23 cellular contexts compared by ENCODE assay signal in the genomic region with DNA sequence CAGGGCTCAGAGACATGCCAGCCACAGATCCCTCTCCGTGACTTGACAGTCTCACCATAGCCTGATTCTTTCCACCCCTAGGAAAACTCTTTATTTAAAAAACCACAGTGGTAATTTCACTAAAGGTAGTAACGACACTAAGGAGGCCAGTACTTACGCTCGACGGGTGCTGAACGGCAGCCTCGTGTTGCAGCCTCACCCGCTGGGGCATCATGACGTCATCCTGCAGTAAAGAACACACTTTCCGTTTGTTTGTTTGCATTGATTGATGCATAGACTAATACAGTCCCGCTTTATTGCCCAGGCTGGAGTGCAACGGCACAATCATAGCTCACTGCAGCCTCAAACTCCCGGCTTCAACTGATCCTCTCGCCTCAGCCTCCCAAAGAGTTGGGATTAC.
"Had no signal": no experiment of that assay in that cellular context is flagged by ENCODE, and none has a peak within 500 bp of the region (broad histone marks: within the 10 kb centered on the region; RNA-seq: fewer than 3 reads in every experiment).

No MANE protein-coding gene starts in this region.

- H3K9me3 Mint-ChIP-seq: activated CD4-positive, alpha-beta T cell treated with anti-CD3 and anti-CD28 coated beads, Interleukin-2, amount 10 ng/mL, durations not matched to agents 24 days and 14 days; natural killer cell had no signal

- H3K36me3 Mint-ChIP-seq: natural killer cell had no signal

- H3K4me2 ChIP-seq: smooth muscle cell had no signal

- H3K4me3 ChIP-seq: right atrium auricular region, smooth muscle cell, transverse colon had no signal

- H3K27ac Mint-ChIP-seq: activated CD4-positive, alpha-beta T cell treated with anti-CD3 and anti-CD28 coated beads, Interleukin-2, amount 10 ng/mL, durations not matched to agents 24 days and 14 days; activated CD8-positive, alpha-beta T cell treated with anti-CD3 and anti-CD28 coated beads, Interleukin-2, amount 10 ng/mL, durations not matched to agents 7 days and 5 days; activated naive CD8-positive, alpha-beta T cell; natural killer cell; progenitor cell of endocrine pancreas had no signal

- H3K4me1 Mint-ChIP-seq: natural killer cell had no signal

- H3K36me3 ChIP-seq: right atrium auricular region, transverse colon had no signal

- H3K27ac ChIP-seq: right atrium auricular region, transverse colon had no signal

- H3K4me3 Mint-ChIP-seq: activated CD4-positive, alpha-beta T cell treated with anti-CD3 and anti-CD28 coated beads, Interleukin-2, amount 10 ng/mL, durations not matched to agents 24 days and 14 days; activated CD8-positive, alpha-beta T cell treated with anti-CD3 and anti-CD28 coated beads, Interleukin-2, amount 10 ng/mL, durations not matched to agents 7 days and 5 days; activated naive CD8-positive, alpha-beta T cell; natural killer cell had no signal

- H3K27me3 Mint-ChIP-seq: activated CD4-positive, alpha-beta T cell treated with anti-CD3 and anti-CD28 coated beads, Interleukin-2, amount 10 ng/mL, durations not matched to agents 24 days and 14 days; activated naive CD8-positive, alpha-beta T cell; progenitor cell of endocrine pancreas had no signal

- H3K4me1 ChIP-seq: right atrium auricular region, transverse colon had no signal

- H3K27me3 ChIP-seq: right atrium auricular region, transverse colon had no signal

- ATAC-seq: activated CD8-positive, alpha-beta T cell treated with anti-CD3 and anti-CD28 coated beads, Interleukin-2, amount 10 ng/mL, durations not matched to agents 7 days and 5 days; natural killer cell; stimulated activated naive CD8-positive, alpha-beta T cell treated with anti-CD3 and anti-CD28 coated beads, Interleukin-15, Interleukin-2, amounts not matched to agents 100 U/mL and 50 U/mL, for 24 hours had no signal

- H3K9me3 ChIP-seq: right atrium auricular region, transverse colon had no signal

- DNase-seq: activated CD4-positive, alpha-beta T cell treated with anti-CD3 and anti-CD28 coated beads, Interleukin-2, amount 10 ng/mL, durations not matched to agents 24 days and 14 days; activated CD4-positive, CD25-positive, alpha-beta regulatory T cell; activated CD8-positive, alpha-beta memory T cell treated with anti-CD3 and anti-CD28 coated beads, Interleukin-2, amount 50 U/mL, for 4 hours; activated CD8-positive, alpha-beta T cell treated with anti-CD3 and anti-CD28 coated beads, Interleukin-2, amount 10 ng/mL, durations not matched to agents 7 days and 5 days; activated effector memory CD4-positive, alpha-beta T cell treated with anti-CD3 and anti-CD28 coated beads, Interleukin-2, amount 50 U/mL, for 16 hours; activated T-cell treated with anti-CD3 and anti-CD28 coated beads, Interleukin-2, amount 50 U/mL, for 48 hours; amniotic stem cell; caudate nucleus; foreskin fibroblast; glutamatergic neuron; hypothalamus; kidney glomerular epithelial cell; mesenchymal stem cell; natural killer cell; occipital lobe; stimulated activated CD4-positive, alpha-beta T cell treated with anti-CD3 and anti-CD28 coated beads, Interleukin-4, amount 100 ng/mL, for 4 hours; stimulated activated CD8-positive, alpha-beta memory T cell treated with anti-CD3 and anti-CD28 coated beads, Interleukin-4, amount 100 ng/mL, for 48 hours; stimulated activated naive CD8-positive, alpha-beta T cell treated with anti-CD3 and anti-CD28 coated beads, Interleukin-15, Interleukin-2, amounts not matched to agents 100 U/mL and 50 U/mL, for 24 hours; transverse colon had no signal
